Comparison of ENCODE assay signal across 8 cellular contexts in the genomic region with DNA sequence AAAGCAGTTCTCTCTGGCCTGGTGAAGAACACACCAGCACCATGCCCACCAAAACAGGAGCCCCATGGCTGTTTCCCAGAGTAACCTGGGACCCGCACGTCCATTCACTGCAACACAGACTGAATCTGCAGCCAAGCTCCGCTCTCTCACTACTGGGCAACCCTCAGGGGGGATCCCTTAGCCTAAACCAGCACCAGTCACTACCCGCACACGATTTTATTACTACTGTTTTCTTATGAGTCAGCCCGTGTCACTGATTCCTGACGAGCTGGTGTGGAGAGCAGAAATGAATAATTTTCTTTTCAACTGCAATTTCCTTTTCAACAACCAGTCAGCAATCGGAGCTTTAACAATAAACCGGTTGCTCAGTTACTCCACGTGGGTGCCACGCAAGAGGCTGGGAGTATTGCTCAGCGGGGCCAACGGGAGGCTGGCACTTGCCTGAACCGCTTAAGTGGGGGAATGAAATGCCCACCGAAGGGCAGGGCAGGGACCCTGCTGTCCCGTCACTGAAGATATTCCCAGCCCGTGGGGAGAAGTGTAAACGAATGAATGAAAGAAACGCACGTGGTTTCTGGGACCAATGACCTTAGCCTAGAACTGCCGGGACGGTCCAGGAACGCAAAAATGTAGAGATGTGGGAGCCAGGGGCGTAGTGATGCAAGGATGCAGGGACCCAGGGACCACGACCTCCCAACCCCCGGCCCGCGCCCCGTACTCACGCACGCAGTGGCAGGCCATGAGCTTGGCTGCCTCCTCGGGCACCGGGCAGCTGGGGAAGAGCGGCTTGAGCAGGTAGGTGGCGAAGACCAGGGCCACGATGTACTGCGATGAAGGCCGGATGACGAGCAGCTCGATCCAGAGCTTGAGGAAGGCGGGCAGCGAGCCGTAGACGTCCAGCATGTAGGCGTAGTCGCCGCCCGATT. TPM values are rescaled to one million over a fixed set of nuclear protein-coding genes. Genes with fewer than 3 reads are reported as not detected.
A peak's percentile ranks its signal among the peaks of the same experiment; 100 is the strongest.
DNase-seq lines count a peak whose midpoint lies in the region; ATAC-seq and TF ChIP-seq lines count a peak whose summit lies in the region.
"Not testable (repeated sequence)": the region's sequence is repeated elsewhere in the genome, so short reads cannot be mapped to it uniquely, and the experiment has no call there.

No MANE protein-coding gene starts in this region.

- BruUV-seq in mammary epithelial cell (replicated peaks; lab: Mats Ljungman, UMichigan): TSS peak; percentile 87

- peak; percentile 12 to 38 for ATAC-seq in right cardiac atrium

- not testable (repeated sequence) for H3K4me1 ChIP-seq in HEK293 (ENCODE audit: control insufficient read depth, insufficient read depth, low read length); mammary epithelial cell (ENCODE audit: insufficient read depth, low read length); right cardiac atrium (ENCODE audit: control insufficient read depth, insufficient read depth, low read length); neural progenitor cell; thymus (ENCODE audit: control insufficient read depth, insufficient read depth, low read length)

- peak overlapping the region; percentile 86 for H3K4me3 Mint-ChIP-seq in neural progenitor cell

- 5% methylated on average over 21 of the region's 48 CpGs for WGBS in mammary epithelial cell (ENCODE audit: low coverage, missing lambda C conversion rate)
- WGBS in right cardiac atrium: 2% methylated on average over 43 of the region's 48 CpGs
- 1% methylated on average over 43 of the region's 48 CpGs for WGBS in thymus

- dilution Hi-C loops in mammary epithelial cell (cut with HindIII; ENCODE audit: low sequenced_read_pairs): not testable (repeated sequence)

- H3K27me3 ChIP-seq in mammary epithelial cell (ENCODE audit: insufficient read depth, low read length); right cardiac atrium (ENCODE audit: control insufficient read depth, insufficient read depth); neural progenitor cell; thymus (ENCODE audit: control insufficient read depth, insufficient read depth): not testable (repeated sequence)

- H3K4me3 ChIP-seq in GM12865 (ENCODE audit: low read depth, low read length) (peak overlapping the region; percentile 83), HEK293 (ENCODE audit: low read depth, low read length) (peak overlapping the region; percentile 60), WI38 (ENCODE audit: low read depth, low read length) (peak overlapping the region; percentile 68), mammary epithelial cell (replicated peaks in 1 of 3; ENCODE audit: insufficient read depth in 1 of 3, low read depth in 2 of 3, low read length in 3 of 3) (peak overlapping the region; percentile 73 to 91 (median 85)), right cardiac atrium (ENCODE audit: low read length) (peak overlapping the region; percentile 39), neural progenitor cell (peak overlapping the region; percentile 61), thymus (ENCODE audit: low read length) (peak overlapping the region; percentile 59)

- intact Hi-C loops in mammary epithelial cell (cut with micrococcal nuclease): loop anchor here (2.0 kb wide), 1 partner anchor 208 kb away; a partner anchor contains a TSS
- intact Hi-C loops in right cardiac atrium (cut with DNase I): not testable (repeated sequence)

- H3K79me2 ChIP-seq in mammary epithelial cell (ENCODE audit: insufficient read depth, low read length) (peaks cover 46% of the 10 kb centered on the region), neural progenitor cell (ENCODE audit: low read depth) (peaks cover 45% of the 10 kb centered on the region)

- H2AFZ ChIP-seq in mammary epithelial cell (ENCODE audit: low read depth, low read length) (peak overlapping the region; percentile 81), neural progenitor cell (replicated peaks) (peak overlapping the region; percentile 21)

- not testable (repeated sequence) for H3K36me3 ChIP-seq in HEK293 (ENCODE audit: control insufficient read depth in 2 of 2, insufficient read depth in 1 of 2, low read length in 2 of 2); KOPT-K1 (ENCODE audit: insufficient read depth, low read length); mammary epithelial cell (ENCODE audit: insufficient read depth, low read length); neural progenitor cell; thymus (ENCODE audit: control insufficient read depth, insufficient read depth)

- H3K9ac ChIP-seq in mammary epithelial cell (ENCODE audit: insufficient read depth, low read length): peak overlapping the region; percentile 88
- not testable (repeated sequence) for H3K9ac ChIP-seq in neural progenitor cell

- DNase-seq in GM12865 (ENCODE audit: low read depth): not testable (repeated sequence)
- DNase-seq in mammary epithelial cell: peak; percentile 27
- DNase-seq in right cardiac atrium: peak in 1 of 3 donors; percentile 65
- DNase-seq in neural progenitor cell (ENCODE audit: low spot score): peak; percentile 26

- peaks cover 27% of the 10 kb centered on the region for H3K4me1 Mint-ChIP-seq in neural progenitor cell

- not testable (repeated sequence) for H3K9me3 Mint-ChIP-seq in neural progenitor cell

- H3K4me2 ChIP-seq in mammary epithelial cell (ENCODE audit: insufficient read depth, low read depth, low read length): peak overlapping the region; percentile 81
- H3K4me2 ChIP-seq in neural progenitor cell: peak overlapping the region; percentile 84

- in situ Hi-C loops in mammary epithelial cell (cut with MboI; ENCODE audit: low sequenced_read_pairs in 2 of 2): not testable (repeated sequence)

- not testable (repeated sequence) for H4K20me1 ChIP-seq in mammary epithelial cell (ENCODE audit: insufficient read depth, low read length); neural progenitor cell (ENCODE audit: low read depth)

- not testable (repeated sequence) for TF ChIP-seq CTCF in GM12865 (IDR thresholded peaks at IDR 0.05; ENCODE audit: insufficient read depth, low read depth, low read length, missing control alignments); HEK293 (tag by site-specific recombination; IDR thresholded peaks at IDR 0.05); WI38 (IDR thresholded peaks at IDR 0.05; ENCODE audit: low read depth, low read length); mammary epithelial cell (conservative IDR thresholded peaks at IDR 0.05 in 1 of 2, IDR thresholded peaks at IDR 0.05 in 1 of 2; ENCODE audit: extremely low read depth in 1 of 2, insufficient read depth in 1 of 2, low read depth in 1 of 2, low read length in 2 of 2); neural progenitor cell (IDR thresholded peaks at IDR 0.05)

- not testable (repeated sequence) for H3K27me3 Mint-ChIP-seq in neural progenitor cell (ENCODE audit: insufficient read depth, low read depth)

- H3K36me3 Mint-ChIP-seq in neural progenitor cell: not testable (repeated sequence)

- POLR2A ChIA-PET in HEK293 (lab: Yijun Ruan, JAX): interaction anchor here (0.6 kb wide), 1 partner anchor 22 kb away, joined by 5 read pairs; no protein-coding TSS in a partner anchor

- H3K27ac Mint-ChIP-seq in neural progenitor cell: not testable (repeated sequence)

- not testable (repeated sequence) for H3K9me3 ChIP-seq in HEK293 (ENCODE audit: control insufficient read depth, insufficient read depth, low read depth, low read length); KOPT-K1 (ENCODE audit: insufficient read depth, low read length, poor library complexity, severe bottlenecking); mammary epithelial cell (replicated peaks; ENCODE audit: insufficient read depth, low read length); right cardiac atrium (ENCODE audit: control insufficient read depth, low read length); neural progenitor cell (ENCODE audit: low read depth); thymus (ENCODE audit: control insufficient read depth)

- peaks cover 11% of the 10 kb centered on the region for H3F3A ChIP-seq in neural progenitor cell (ENCODE audit: low read depth)

- H3K27ac ChIP-seq in HEK293 (ENCODE audit: extremely low read depth, low read depth, low read length) (peak overlapping the region; percentile 29; the same call in 1 of the 2 replicates), KOPT-K1 (ENCODE audit: low read depth, low read length, poor library complexity, severe bottlenecking) (peak overlapping the region; percentile 85), mammary epithelial cell (ENCODE audit: insufficient read depth, low read depth, low read length) (peak overlapping the region; percentile 80)
- not testable (repeated sequence) for H3K27ac ChIP-seq in right cardiac atrium (ENCODE audit: low read length); neural progenitor cell; thymus (ENCODE audit: low read depth)

- CTCF ChIA-PET in HEK293 (lab: Yijun Ruan, JAX): not testable (repeated sequence)
- CTCF ChIA-PET in mammary epithelial cell (lab: Charles Lee; ENCODE audit: low non-redundant PET): interaction anchor here (0.7 kb wide), 1 partner anchor 250 kb away, joined by 9 read pairs; a partner anchor contains a TSS

TF ChIP-seq in HEK293, 187 proteins besides CTCF, POLR2A, EP300 and RAD21:
- TF ChIP-seq ZBTB48 (tag by site-specific recombination; IDR thresholded peaks at IDR 0.05) (0 out of 2 replicates have a peak, but pooled peaks have one; percentile 23), ZFP69B (tag by site-specific recombination; IDR thresholded peaks at IDR 0.05) (0 out of 2 replicates have a peak, but pooled peaks have one; percentile 22), ZNF600 (tag by site-specific recombination; IDR thresholded peaks at IDR 0.05) (peak; percentile 67)

RNA-seq across cellular contexts. Expression of a gene that starts 50.4 kb away (rescaled TPM):
- not detected for total RNA-seq in mammary epithelial cell
- polyA plus RNA-seq in mammary epithelial cell: not detected
- polyA minus RNA-seq in mammary epithelial cell: not detected
- 1 to 10 TPM; 1.3 to 3.4 (median 2.9) TPM for total RNA-seq in right cardiac atrium
- 2.6 TPM for polyA plus RNA-seq in right cardiac atrium
- total RNA-seq in neural progenitor cell (ENCODE audit: low replicate concordance): 0.02 and 0.25 TPM in 2 replicates
- polyA plus RNA-seq in thymus: 49.3 TPM
